Comparison of ENCODE assay signal across 11 cellular contexts in the genomic region with DNA sequence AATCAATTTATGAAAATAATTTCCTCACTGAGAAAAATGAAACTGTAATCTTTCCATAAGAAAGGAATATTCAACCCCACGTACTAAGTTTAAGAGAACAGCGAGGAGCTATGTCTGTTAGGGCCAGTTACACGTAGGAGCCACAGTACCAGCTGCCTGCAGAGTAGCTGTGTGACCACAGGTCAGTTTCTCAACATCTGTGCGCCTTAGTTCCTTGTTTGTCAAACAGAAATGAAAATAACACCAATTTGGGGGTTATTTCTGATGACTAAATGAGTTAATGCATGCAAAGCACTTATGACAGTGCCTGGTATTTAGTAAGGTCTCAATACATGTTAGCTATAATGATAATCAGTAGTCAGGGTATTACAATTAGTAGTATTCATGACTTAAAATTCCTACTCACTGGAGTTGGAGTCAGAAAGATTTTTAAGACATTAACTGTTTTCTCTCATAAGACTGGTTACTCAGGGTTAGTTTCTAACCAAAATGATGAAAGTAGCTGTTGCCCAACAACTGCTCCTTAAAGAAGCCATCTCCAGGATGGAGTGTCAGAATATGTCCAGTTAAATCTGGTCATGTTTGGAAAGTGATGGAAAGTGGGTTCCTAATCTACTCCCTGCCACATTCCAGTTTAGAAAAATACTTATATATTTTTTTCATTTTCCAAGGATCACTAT.
A peak's percentile ranks its signal among the peaks of the same experiment; 100 is the strongest.
DNase-seq lines count a peak whose midpoint lies in the region; ATAC-seq and TF ChIP-seq lines count a peak whose summit lies in the region.
"Had no signal": no experiment of that assay in that cellular context is flagged by ENCODE, and none has a peak within 500 bp of the region (broad histone marks: within the 10 kb centered on the region; RNA-seq: fewer than 3 reads in every experiment).

No MANE protein-coding gene starts in this region.

- no peak overlapping the region for H3K4me3 Mint-ChIP-seq in MCF 10A (ENCODE audit: unreplicated experiment)
- H3K4me3 Mint-ChIP-seq in mesothelial cell of epicardium = no peak overlapping the region
- H3K4me3 Mint-ChIP-seq: activated naive CD8-positive, alpha-beta T cell treated with anti-CD3 and anti-CD28 coated beads for 36 hours had no signal

- H3K27ac Mint-ChIP-seq in MCF 10A (ENCODE audit: low read depth, unreplicated experiment) (peak overlapping the region; percentile 97), mesothelial cell of epicardium (no peak overlapping the region)
- H3K27ac Mint-ChIP-seq: activated naive CD8-positive, alpha-beta T cell treated with anti-CD3 and anti-CD28 coated beads for 36 hours had no signal

- H3K27me3 Mint-ChIP-seq in MCF 10A (ENCODE audit: insufficient read depth, unreplicated experiment) = no peaks in the 10 kb centered on the region
- no peaks in the 10 kb centered on the region for H3K27me3 Mint-ChIP-seq in mesothelial cell of epicardium (ENCODE audit: low read depth)

- H3K27me3 ChIP-seq in breast epithelium (no peaks in the 10 kb centered on the region), upper lobe of left lung (no peaks in the 10 kb centered on the region)

- peaks cover 57% of the 10 kb centered on the region for H3K4me1 Mint-ChIP-seq in MCF 10A (ENCODE audit: insufficient read depth, unreplicated experiment)
- H3K4me1 Mint-ChIP-seq in mesothelial cell of epicardium = peaks cover 34% of the 10 kb centered on the region

- no peaks in the 10 kb centered on the region for H3K9me3 Mint-ChIP-seq in MCF 10A (ENCODE audit: unreplicated experiment)
- no peaks in the 10 kb centered on the region for H3K9me3 Mint-ChIP-seq in mesothelial cell of epicardium
- H3K9me3 Mint-ChIP-seq: activated naive CD8-positive, alpha-beta T cell treated with anti-CD3 and anti-CD28 coated beads for 36 hours had no signal

- H3K36me3 Mint-ChIP-seq in MCF 10A (ENCODE audit: insufficient read depth, unreplicated experiment) (peaks cover 4% of the 10 kb centered on the region), mesothelial cell of epicardium (no peaks in the 10 kb centered on the region)
- H3K36me3 Mint-ChIP-seq: activated naive CD8-positive, alpha-beta T cell treated with anti-CD3 and anti-CD28 coated beads for 36 hours had no signal

- no peak overlapping the region for H3K4me3 ChIP-seq in breast epithelium
- no peak overlapping the region for H3K4me3 ChIP-seq in upper lobe of left lung

- H3K9me3 ChIP-seq in breast epithelium (no peaks in the 10 kb centered on the region), upper lobe of left lung (no peaks in the 10 kb centered on the region)

- CTCF ChIA-PET in MCF 10A (lab: Yijun Ruan, JAX) = interaction anchor here (0.6 to 11.8 kb wide), 9 partner anchors 12 to 1591 kb away, joined by 3 to 353 read pairs (median 4); a partner anchor contains a TSS

- POLR2A ChIA-PET in MCF 10A (lab: Yijun Ruan, JAX) = interaction anchor here (0.6 to 9.7 kb wide), 10 partner anchors 15 to 379 kb away, joined by 3 to 321 read pairs (median 52); no protein-coding TSS in a partner anchor

- ATAC-seq in HG03039 (IDR thresholded peaks at IDR 0.05; ENCODE audit: unreplicated experiment) (peak; percentile 79), upper lobe of left lung (ENCODE audit: low FRiP score in 2 of 2) (peak in 1 of 2 donors; percentile 32)

- H3K4me1 ChIP-seq in breast epithelium (peaks cover 13 to 15% of the 10 kb centered on the region in 2 donors), upper lobe of left lung (peaks cover 35 to 42% (median 39%) of the 10 kb centered on the region in 4 donors)

- TF ChIP-seq POLR2A in breast epithelium (IDR thresholded peaks at IDR 0.05) = no peak
- TF ChIP-seq POLR2A in upper lobe of left lung (IDR thresholded peaks at IDR 0.05) = peak in 1 of 4 donors; percentile 56

- WGBS in upper lobe of left lung, 2 donors = 61 to 71% methylated on average over 4 of the region's 4 CpGs

- no TSS peak for BruUV-seq in MCF 10A (replicated peaks; lab: Mats Ljungman, UMichigan)

- H3K36me3 ChIP-seq in breast epithelium = no peaks in the 10 kb centered on the region
- no peaks in the 10 kb centered on the region for H3K36me3 ChIP-seq in upper lobe of left lung

- TF ChIP-seq CTCF in MCF 10A (IDR thresholded peaks at IDR 0.05; ENCODE audit: unreplicated experiment) (no peak), breast epithelium (IDR thresholded peaks at IDR 0.05) (no peak), upper lobe of left lung (IDR thresholded peaks at IDR 0.05) (no peak), mesothelial cell of epicardium (IDR thresholded peaks at IDR 0.05; ENCODE audit: unreplicated experiment) (no peak)

- peak in 1 of 4 donors; percentile 15 for TF ChIP-seq EP300 in upper lobe of left lung (IDR thresholded peaks at IDR 0.05)

- DNase-seq in MCF 10A (ENCODE audit: unreplicated experiment) (peak; percentile 24), breast epithelium (ENCODE audit: low spot score in 2 of 2) (no peak), SKM-1 (lab: John Stamatoyannopoulos, UW; ENCODE audit: unreplicated experiment) (peak; percentile 92), upper lobe of left lung (peak in 1 of 2 donors; percentile 81), mesothelial cell of epicardium (ENCODE audit: low spot score in 2 of 2, unreplicated experiment in 2 of 2) (no peak), foreskin melanocyte (no peak)
- DNase-seq in activated naive CD4-positive, alpha-beta T cell treated with anti-CD3 and anti-CD28 coated beads, Interleukin-2, amount 50 U/mL, for 16 hours = no peak
- DNase-seq: activated naive CD8-positive, alpha-beta T cell treated with anti-CD3 and anti-CD28 coated beads for 36 hours; SHP77; stimulated activated CD4-positive, alpha-beta T cell treated with anti-CD3 and anti-CD28 coated beads, Interleukin-4, amount 100 ng/mL, for 4 hours had no signal

- intact Hi-C loops in MCF 10A (cut with micrococcal nuclease) = no loop called here
- intact Hi-C loops in breast epithelium (cut with DNase I; ENCODE audit: low total_unique reads) = loop anchor here (10.0 kb wide), 1 partner anchor 918 kb away; no protein-coding TSS in a partner anchor

- peak overlapping the region in 1 of 2 donors; percentile 54 for H3K27ac ChIP-seq in breast epithelium
- H3K27ac ChIP-seq in upper lobe of left lung = peak overlapping the region; percentile 87 to 97 (median 90)

Comparison
In these comparisons a context has a peak if more than half of its experiments do, and no peak if none do; other contexts are left out.
1. DNase-seq: peak in MCF 10A (single experiment) and SKM-1 (single experiment); none in breast epithelium (0 of 2), activated naive CD4-positive, alpha-beta T cell treated with anti-CD3 and anti-CD28 coated beads, Interleukin-2, amount 50 U/mL, for 16 hours (single experiment), mesothelial cell of epicardium (0 of 2) and foreskin melanocyte (single experiment).